8 cellular contexts compared by ENCODE assay signal in genomic region chrX:43654431-43655150, GRCh38. TPM values are rescaled to one million over a fixed set of nuclear protein-coding genes. Genes with fewer than 3 reads are reported as not detected.
DNase-seq lines count a peak whose midpoint lies in the region; FAIRE-seq lines count a peak whose summit lies in the region.

No MANE protein-coding gene starts in this region.

- no peaks in the 10 kb centered on the region for H3K36me3 ChIP-seq in HAP-1 (replicated peaks)
- no peaks in the 10 kb centered on the region for H3K36me3 ChIP-seq in SJSA1
- H3K36me3 ChIP-seq in neuronal stem cell (replicated peaks in 1 of 2; ENCODE audit: control insufficient read depth in 2 of 2, insufficient read depth in 2 of 2, low read length in 2 of 2) = no peaks in the 10 kb centered on the region

- DNase-seq in EL = peak; percentile 85
- peak; percentile 92 to 96 for DNase-seq in HAP-1 (ENCODE audit: low spot score in 2 of 2)
- DNase-seq in M059J (ENCODE audit: low read depth) = peak; percentile 91
- DNase-seq in SJSA1 (ENCODE audit: low read depth in 1 of 2, low spot score in 2 of 2) = peak; percentile 88 to 91
- DNase-seq in activated naive CD4-positive, alpha-beta T cell treated with anti-CD3 and anti-CD28 coated beads, Interleukin-2, amount 10 ng/mL, durations not matched to agents 7 days and 5 days = peak; percentile 85
- DNase-seq in frontal cortex (ENCODE audit: low spot score in 2 of 2) = peak; percentile 85
- peak; percentile 87 for DNase-seq in neuronal stem cell (ENCODE audit: low spot score)
- peak; percentile 83 for DNase-seq in stromal cell of bone marrow (ENCODE audit: low read depth)

- no peaks in the 10 kb centered on the region for H3K36me3 Mint-ChIP-seq in activated naive CD4-positive, alpha-beta T cell treated with anti-CD3 and anti-CD28 coated beads, Interleukin-2, amount 10 ng/mL, durations not matched to agents 7 days and 5 days

- peak overlapping the region; percentile 94 for H2AFZ ChIP-seq in neuronal stem cell (ENCODE audit: low read length)

- peak overlapping the region; percentile 77 for H3K9ac ChIP-seq in neuronal stem cell (ENCODE audit: low read depth, low read length, poor library complexity)

- no peak overlapping the region for H2BK120ac ChIP-seq in neuronal stem cell (ENCODE audit: low read depth, low read length)

- no peak overlapping the region for H4K91ac ChIP-seq in neuronal stem cell (ENCODE audit: low read depth, low read length, poor library complexity)

- H3K27me3 Mint-ChIP-seq in activated naive CD4-positive, alpha-beta T cell treated with anti-CD3 and anti-CD28 coated beads, Interleukin-2, amount 10 ng/mL, durations not matched to agents 7 days and 5 days = peaks cover 20% of the 10 kb centered on the region

- H3K4me1 ChIP-seq in HAP-1 (peaks cover 6% of the 10 kb centered on the region), SJSA1 (replicated peaks) (no peaks in the 10 kb centered on the region), neuronal stem cell (ENCODE audit: control insufficient read depth in 2 of 2, insufficient read depth in 1 of 2, low read depth in 1 of 2, low read length in 2 of 2) (no peaks in the 10 kb centered on the region)

- H3K27me3 ChIP-seq in HAP-1 (ENCODE audit: low read depth) = no peaks in the 10 kb centered on the region
- H3K27me3 ChIP-seq in SJSA1 (replicated peaks) = no peaks in the 10 kb centered on the region
- no peaks in the 10 kb centered on the region for H3K27me3 ChIP-seq in neuronal stem cell (ENCODE audit: control insufficient read depth in 3 of 3, insufficient read depth in 3 of 3, low read depth in 1 of 3, low read length in 3 of 3)

- H3K4me3 Mint-ChIP-seq in activated naive CD4-positive, alpha-beta T cell treated with anti-CD3 and anti-CD28 coated beads, Interleukin-2, amount 10 ng/mL, durations not matched to agents 7 days and 5 days = peak overlapping the region; percentile 77

- no peak overlapping the region for H3K23ac ChIP-seq in neuronal stem cell (ENCODE audit: low read depth, low read length, poor library complexity)

- peaks cover 8% of the 10 kb centered on the region for H3K4me1 Mint-ChIP-seq in activated naive CD4-positive, alpha-beta T cell treated with anti-CD3 and anti-CD28 coated beads, Interleukin-2, amount 10 ng/mL, durations not matched to agents 7 days and 5 days

- H3K4ac ChIP-seq in neuronal stem cell (ENCODE audit: low read length) = no peak overlapping the region

- no peak overlapping the region for H2BK5ac ChIP-seq in neuronal stem cell (ENCODE audit: low read length)

- H2BK15ac ChIP-seq in neuronal stem cell (ENCODE audit: low read length) = no peak overlapping the region

- H3K9me3 ChIP-seq in HAP-1 (no peaks in the 10 kb centered on the region), SJSA1 (replicated peaks) (no peaks in the 10 kb centered on the region), neuronal stem cell (replicated peaks in 1 of 2; ENCODE audit: control insufficient read depth in 2 of 2, insufficient read depth in 1 of 2, low read depth in 1 of 2, low read length in 2 of 2) (peaks cover 0 to 9% of the 10 kb centered on the region in 2 donors)

- no peak overlapping the region for H3K18ac ChIP-seq in neuronal stem cell (ENCODE audit: low read length)

- peak overlapping the region; percentile 92 for H3K27ac Mint-ChIP-seq in activated naive CD4-positive, alpha-beta T cell treated with anti-CD3 and anti-CD28 coated beads, Interleukin-2, amount 10 ng/mL, durations not matched to agents 7 days and 5 days

- no peak overlapping the region for H2BK12ac ChIP-seq in neuronal stem cell (ENCODE audit: low read length)

- no peak overlapping the region for H2AK5ac ChIP-seq in neuronal stem cell (ENCODE audit: low read depth, low read length)

- CTCF ChIA-PET in activated naive CD4-positive, alpha-beta T cell treated with anti-CD3 and anti-CD28 coated beads, Interleukin-2, amount 10 ng/mL, durations not matched to agents 7 days and 5 days (lab: Charles Lee) = no interaction called here

- in situ Hi-C loops in HAP-1 (cut with MboI; ENCODE audit: low sequenced_read_pairs) = loop anchor here (10.0 kb wide), 1 partner anchor 90 kb away; no protein-coding TSS in a partner anchor

- H3K27ac ChIP-seq in SJSA1 = peak overlapping the region; percentile 100
- no peak overlapping the region for H3K27ac ChIP-seq in neuronal stem cell (replicated peaks; ENCODE audit: low read length)

- no CpG with 5 or more reads among the region's 57 CpGs for WGBS in neuronal stem cell (ENCODE audit: extremely low coverage in 2 of 2, insufficient read length in 2 of 2, insufficient replicate concordance in 1 of 2), 2 donors

- no peak overlapping the region for H4K8ac ChIP-seq in neuronal stem cell (ENCODE audit: low read depth, low read length)

- H3K79me1 ChIP-seq in neuronal stem cell (ENCODE audit: low read depth, low read length) = no peaks in the 10 kb centered on the region

- peak overlapping the region; percentile 59 for H3K4me3 ChIP-seq in HAP-1
- peak overlapping the region; percentile 63 for H3K4me3 ChIP-seq in SJSA1
- H3K4me3 ChIP-seq in neuronal stem cell (ENCODE audit: low read length in 2 of 2) = peak overlapping the region; percentile 49 to 89

- no peaks in the 10 kb centered on the region for H3K9me3 Mint-ChIP-seq in activated naive CD4-positive, alpha-beta T cell treated with anti-CD3 and anti-CD28 coated beads, Interleukin-2, amount 10 ng/mL, durations not matched to agents 7 days and 5 days

- H3K4me2 ChIP-seq in neuronal stem cell (ENCODE audit: insufficient read depth, low read length, poor library complexity, severe bottlenecking) = peak overlapping the region; percentile 69

- H3K14ac ChIP-seq in neuronal stem cell (ENCODE audit: low read length) = no peak overlapping the region

- no peak for FAIRE-seq in frontal cortex (lab: Jason Lieb, UNC)

RNA-seq across cellular contexts. Expression of gene MAOA, which starts 1.5 kb away (rescaled TPM):
- total RNA-seq in M059J (2014; rRNA removed; shearing (Covaris generic)) = 9.4 and 11.4 TPM in 2 replicates
- 7.1 and 8.7 TPM in 2 replicates for total RNA-seq in SJSA1 (2014; rRNA removed; shearing (Covaris generic))
- 13.5 TPM for total RNA-seq in frontal cortex
- 3.5 TPM for polyA plus RNA-seq in neuronal stem cell (2013, experiment 1 of 2)
- 3.9 TPM for polyA plus RNA-seq in neuronal stem cell (2013, experiment 2 of 2)
